Comparison of ENCODE assay signal across 26 cellular contexts in genomic region chr9:9804109-9804508, GRCh38.
"Had no signal": no experiment of that assay in that cellular context is flagged by ENCODE, and none has a peak within 500 bp of the region (broad histone marks: within the 10 kb centered on the region; RNA-seq: fewer than 3 reads in every experiment).

No MANE protein-coding gene starts in this region.

- H3K27me3 ChIP-seq: colonic mucosa, dorsolateral prefrontal cortex, esophagus muscularis mucosa, esophagus squamous epithelium, foreskin keratinocyte, gastrocnemius medialis, gastroesophageal sphincter, heart left ventricle, heart right ventricle had no signal

- FAIRE-seq: endometrium, endothelial cell of umbilical vein had no signal

- ATAC-seq: effector memory CD8-positive, alpha-beta T cell; esophagus mucosa; foreskin keratinocyte; gastrocnemius medialis; gastroesophageal sphincter; heart left ventricle; heart right ventricle had no signal

- H3K27ac ChIP-seq: colonic mucosa, coronary artery, dorsolateral prefrontal cortex, epithelial cell of prostate, esophagus muscularis mucosa, esophagus squamous epithelium, foreskin keratinocyte, gastrocnemius medialis, gastroesophageal sphincter, heart left ventricle, heart right ventricle had no signal

- DNase-seq: colonic mucosa; cortex of kidney; dermis blood vessel endothelial cell; dorsolateral prefrontal cortex; effector CD4-positive, alpha-beta T cell; effector CD8-positive, alpha-beta T cell; effector memory CD4-positive, alpha-beta T cell; effector memory CD8-positive, alpha-beta T cell; endodermal cell; erythroblast; esophagus squamous epithelium; foreskin fibroblast; foreskin keratinocyte; foreskin melanocyte; gastrocnemius medialis; glutamatergic neuron; head of caudate nucleus; heart left ventricle; heart right ventricle had no signal

- H3K36me3 ChIP-seq: colonic mucosa, esophagus muscularis mucosa, esophagus squamous epithelium, gastrocnemius medialis, gastroesophageal sphincter, heart left ventricle, heart right ventricle had no signal

- H3K9me3 ChIP-seq: colonic mucosa, esophagus muscularis mucosa, esophagus squamous epithelium, gastrocnemius medialis, gastroesophageal sphincter, heart left ventricle, heart right ventricle had no signal

- H3K4me1 ChIP-seq: colonic mucosa, esophagus muscularis mucosa, esophagus squamous epithelium, foreskin keratinocyte, gastrocnemius medialis, gastroesophageal sphincter, heart left ventricle, heart right ventricle had no signal

- H3K4me3 ChIP-seq: colonic mucosa, coronary artery, dorsolateral prefrontal cortex, esophagus muscularis mucosa, esophagus squamous epithelium, gastrocnemius medialis, gastroesophageal sphincter, heart left ventricle, heart right ventricle had no signal
